Comparison of ENCODE assay signal across 9 cellular contexts in the genomic region with DNA sequence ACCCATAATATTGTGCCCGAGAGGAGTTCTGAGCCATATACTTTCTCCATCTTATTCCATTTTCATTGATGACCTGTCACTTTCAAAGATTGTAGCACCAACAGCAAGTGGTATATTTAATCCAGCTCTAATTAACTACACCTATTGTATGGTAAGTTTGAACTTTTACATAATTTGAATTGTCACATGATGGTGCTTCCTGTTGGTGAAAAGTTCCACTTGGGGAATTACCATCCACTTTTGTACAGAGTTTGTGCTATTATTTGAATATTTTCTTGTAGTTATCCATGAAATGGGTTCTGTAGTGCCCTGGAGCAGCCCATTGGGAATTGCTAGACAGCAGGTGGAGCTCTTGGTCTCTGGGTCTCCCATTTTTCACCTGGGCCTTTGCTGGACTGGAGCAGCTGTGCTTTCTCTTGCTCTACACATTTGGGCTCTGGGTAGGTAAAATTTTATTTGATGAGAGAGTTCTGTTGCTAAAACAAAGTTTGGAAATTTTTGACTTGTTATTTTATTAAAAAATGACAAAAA. TPM values are rescaled to one million over a fixed set of nuclear protein-coding genes. Genes with fewer than 3 reads are reported as not detected.
DNase-seq lines count a peak whose midpoint lies in the region; ATAC-seq, FAIRE-seq and TF ChIP-seq lines count a peak whose summit lies in the region.
"Had no signal": no experiment of that assay in that cellular context is flagged by ENCODE, and none has a peak within 500 bp of the region (broad histone marks: within the 10 kb centered on the region; RNA-seq: fewer than 3 reads in every experiment).

No MANE protein-coding gene starts in this region.

- H3K27me3 ChIP-seq in astrocyte (ENCODE audit: insufficient read depth, low read length) (no peaks in the 10 kb centered on the region), mesenchymal stem cell (ENCODE audit: control insufficient read depth in 1 of 2, insufficient read depth in 1 of 2, low read length in 2 of 2) (no peaks in the 10 kb centered on the region), Karpas-422 (ENCODE audit: low read length) (no peaks in the 10 kb centered on the region)

- H3K79me2 ChIP-seq in astrocyte (ENCODE audit: insufficient read depth, low read length) (no peaks in the 10 kb centered on the region), Karpas-422 (ENCODE audit: low read length) (no peaks in the 10 kb centered on the region)

- TF ChIP-seq CTCF in astrocyte (IDR thresholded peaks at IDR 0.05; ENCODE audit: insufficient read depth, low read depth, low read length) = peak; percentile 47

- H3K27ac ChIP-seq in astrocyte (ENCODE audit: low read depth, low read length) (no peak overlapping the region), mesenchymal stem cell (ENCODE audit: low read length, poor library complexity, severe bottlenecking) (no peak overlapping the region), Karpas-422 (ENCODE audit: low read length) (no peak overlapping the region)

- WGBS in mesenchymal stem cell = 75% methylated on average over 1 of the region's 1 CpG

- H3K4me2 ChIP-seq in astrocyte (ENCODE audit: low read length) (no peak overlapping the region), mesenchymal stem cell (ENCODE audit: low read length, poor library complexity, severe bottlenecking) (no peak overlapping the region), Karpas-422 (ENCODE audit: low read depth, low read length, poor library complexity, severe bottlenecking) (no peak overlapping the region)

- H3K36me3 ChIP-seq in astrocyte (ENCODE audit: insufficient read depth, low read length) (no peaks in the 10 kb centered on the region), mesenchymal stem cell (ENCODE audit: control insufficient read depth in 1 of 2, insufficient read depth in 2 of 2, low read depth in 1 of 2, low read length in 2 of 2) (no peaks in the 10 kb centered on the region), Karpas-422 (ENCODE audit: insufficient read depth, low read length) (no peaks in the 10 kb centered on the region)

- H2BK5ac ChIP-seq in mesenchymal stem cell (ENCODE audit: low read depth, low read length, poor library complexity, severe bottlenecking) = no peak overlapping the region

- H3K18ac ChIP-seq in mesenchymal stem cell (ENCODE audit: low read depth in 1 of 2, low read length in 2 of 2) = no peak overlapping the region

- H3K4ac ChIP-seq in mesenchymal stem cell (ENCODE audit: low read depth in 1 of 2, low read length in 2 of 2) = no peak overlapping the region

- H3K23ac ChIP-seq in mesenchymal stem cell (ENCODE audit: low read length in 2 of 2) = no peak overlapping the region

- H3K4me1 Mint-ChIP-seq in astrocyte (ENCODE audit: low read depth, unreplicated experiment) = peaks cover 4% of the 10 kb centered on the region
- H3K4me1 Mint-ChIP-seq: nephron had no signal

- no peak for ATAC-seq in GM21786 (IDR thresholded peaks at IDR 0.05; ENCODE audit: unreplicated experiment)

- DNase-seq in DMS79 treated with DMSO at 0.1 percent for 48 hours (lab: John Stamatoyannopoulos, UW) = peak; percentile 30
- peak; percentile 18 for DNase-seq in HuH-7 (ENCODE audit: low spot score)
- no peak for DNase-seq in astrocyte (ENCODE audit: low read depth)
- DNase-seq in mesenchymal stem cell = peak; percentile 39
- DNase-seq in GOT3 (lab: John Stamatoyannopoulos, UW) = no peak
- no peak for DNase-seq in NK-92 treated with Interleukin-12 subunit alpha and Interleukin-12 subunit beta, amount 100 ng/mL, for 24 hours (lab: John Stamatoyannopoulos, UW)
- DNase-seq in Karpas-422 = no peak

- no peaks in the 10 kb centered on the region for H3K9me3 ChIP-seq in astrocyte (ENCODE audit: insufficient read depth, low read depth, low read length)
- no peaks in the 10 kb centered on the region for H3K9me3 ChIP-seq in mesenchymal stem cell (ENCODE audit: control insufficient read depth, low read length)
- H3K9me3 ChIP-seq in Karpas-422 (ENCODE audit: low read length) = no peaks in the 10 kb centered on the region

- H3K4me1 ChIP-seq in astrocyte (ENCODE audit: insufficient read depth, low read length) (no peaks in the 10 kb centered on the region), mesenchymal stem cell (ENCODE audit: control insufficient read depth, insufficient read depth, low read depth, low read length) (no peaks in the 10 kb centered on the region), Karpas-422 (ENCODE audit: low read length) (peaks cover 6% of the 10 kb centered on the region; the same call in 1 of the 2 replicates)

- FAIRE-seq in astrocyte (lab: Jason Lieb, UNC) = no peak

- H4K91ac ChIP-seq in mesenchymal stem cell (ENCODE audit: low read length) = no peak overlapping the region

- no peak overlapping the region for H2AFZ ChIP-seq in astrocyte (ENCODE audit: low read depth, low read length)
- no peak overlapping the region for H2AFZ ChIP-seq in mesenchymal stem cell (ENCODE audit: low read depth, low read length)
- H2AFZ ChIP-seq in Karpas-422 (ENCODE audit: low read length) = no peak overlapping the region

- H3K4me3 ChIP-seq in astrocyte (ENCODE audit: insufficient read depth, low read depth, low read length) (no peak overlapping the region), mesenchymal stem cell (ENCODE audit: insufficient read depth in 1 of 2, low read depth in 1 of 2, low read length in 2 of 2) (no peak overlapping the region), Karpas-422 (ENCODE audit: low read length) (no peak overlapping the region)

- no peaks in the 10 kb centered on the region for H3K9me3 Mint-ChIP-seq in astrocyte (ENCODE audit: unreplicated experiment)
- H3K9me3 Mint-ChIP-seq: nephron had no signal

- H4K20me1 ChIP-seq in astrocyte (ENCODE audit: insufficient read depth, low read length) (no peaks in the 10 kb centered on the region), Karpas-422 (ENCODE audit: insufficient read depth, low read depth, low read length) (no peaks in the 10 kb centered on the region)

- H3K27ac Mint-ChIP-seq in astrocyte (ENCODE audit: unreplicated experiment) = no peak overlapping the region
- H3K27ac Mint-ChIP-seq: nephron had no signal

- H3K4me3 Mint-ChIP-seq in astrocyte (ENCODE audit: unreplicated experiment) = no peak overlapping the region
- H3K4me3 Mint-ChIP-seq: nephron had no signal

- H3K14ac ChIP-seq in mesenchymal stem cell (ENCODE audit: low read length in 2 of 2) = no peak overlapping the region

- H3K9ac ChIP-seq in astrocyte (ENCODE audit: low read length) (no peak overlapping the region), mesenchymal stem cell (ENCODE audit: low read length) (no peak overlapping the region), Karpas-422 (ENCODE audit: low read length) (no peak overlapping the region)

- H3K9me2 ChIP-seq in Karpas-422 (replicated peaks; ENCODE audit: insufficient read depth, low read length) = no peaks in the 10 kb centered on the region

- H2BK120ac ChIP-seq in mesenchymal stem cell (ENCODE audit: low read depth, low read length) = no peak overlapping the region

- no peak overlapping the region for H4K8ac ChIP-seq in mesenchymal stem cell (ENCODE audit: low read length)

- H2AK5ac ChIP-seq in mesenchymal stem cell (ENCODE audit: low read length, severe bottlenecking) = no peak overlapping the region

- H3K36me3 Mint-ChIP-seq in astrocyte (ENCODE audit: low read depth, unreplicated experiment) = no peaks in the 10 kb centered on the region

- no peaks in the 10 kb centered on the region for H3K27me3 Mint-ChIP-seq in astrocyte (ENCODE audit: low read depth, unreplicated experiment)

- no peak overlapping the region for H2BK15ac ChIP-seq in mesenchymal stem cell (ENCODE audit: low read depth, poor library complexity, severe bottlenecking)

- no peak overlapping the region for H2BK12ac ChIP-seq in mesenchymal stem cell (ENCODE audit: low read length in 2 of 2)

- peaks cover under 1% of the 10 kb centered on the region for H3K79me1 ChIP-seq in mesenchymal stem cell (replicated peaks; ENCODE audit: low read length, poor library complexity, severe bottlenecking)

RNA-seq across cellular contexts. Expression of a gene that starts 3.0 kb away (rescaled TPM):
- 0.57 and 0.84 TPM in 2 replicates for total RNA-seq in astrocyte
- polyA plus RNA-seq in mesenchymal stem cell (2013, experiment 1 of 2) = 0.26 TPM
- 0.19 TPM for polyA plus RNA-seq in mesenchymal stem cell (2013, experiment 2 of 2)
- not detected in 2 replicates for total RNA-seq in Karpas-422 (2014; rRNA removed; shearing (Covaris generic); ENCODE audit: low replicate concordance)

RNA-seq across cellular contexts. Expression of a gene that starts 7.5 kb away (rescaled TPM):
- 1.7 and 2.0 TPM in 2 replicates for total RNA-seq in astrocyte
- 1.8 TPM for polyA plus RNA-seq in mesenchymal stem cell (2013, experiment 1 of 2)
- polyA plus RNA-seq in mesenchymal stem cell (2013, experiment 2 of 2) = 1.4 TPM
- 0.52 and 0.69 TPM in 2 replicates for total RNA-seq in Karpas-422 (2014; rRNA removed; shearing (Covaris generic); ENCODE audit: low replicate concordance)

RNA-seq across cellular contexts. Expression of a gene that starts 7.7 kb away (rescaled TPM):
- 67.1 and 72.1 TPM in 2 replicates for total RNA-seq in astrocyte
- 58.2 TPM for polyA plus RNA-seq in mesenchymal stem cell (2013, experiment 1 of 2)
- polyA plus RNA-seq in mesenchymal stem cell (2013, experiment 2 of 2) = 50.6 TPM
- total RNA-seq in Karpas-422 (2014; rRNA removed; shearing (Covaris generic); ENCODE audit: low replicate concordance) = 22.5 and 22.7 TPM in 2 replicates

RNA-seq across cellular contexts. Expression of a gene that starts 32.3 kb away (rescaled TPM):
- total RNA-seq in astrocyte = not detected in 2 replicates
- polyA plus RNA-seq in mesenchymal stem cell (2013, experiment 1 of 2) = 0.04 TPM
- 0.03 TPM for polyA plus RNA-seq in mesenchymal stem cell (2013, experiment 2 of 2)
- not detected in 2 replicates for total RNA-seq in Karpas-422 (2014; rRNA removed; shearing (Covaris generic); ENCODE audit: low replicate concordance)

Comparison
In these comparisons a context has a peak if more than half of its experiments do, and no peak if none do; other contexts are left out.
1. DNase-seq: peak in DMS79 treated with DMSO at 0.1 percent for 48 hours (single experiment), HuH-7 (single experiment) and mesenchymal stem cell (single experiment); none in astrocyte (single experiment), GOT3 (single experiment), NK-92 treated with Interleukin-12 subunit alpha and Interleukin-12 subunit beta, amount 100 ng/mL, for 24 hours (single experiment) and Karpas-422 (single experiment).